ENCODE assay signal across 1 cellular context in the genomic region with DNA sequence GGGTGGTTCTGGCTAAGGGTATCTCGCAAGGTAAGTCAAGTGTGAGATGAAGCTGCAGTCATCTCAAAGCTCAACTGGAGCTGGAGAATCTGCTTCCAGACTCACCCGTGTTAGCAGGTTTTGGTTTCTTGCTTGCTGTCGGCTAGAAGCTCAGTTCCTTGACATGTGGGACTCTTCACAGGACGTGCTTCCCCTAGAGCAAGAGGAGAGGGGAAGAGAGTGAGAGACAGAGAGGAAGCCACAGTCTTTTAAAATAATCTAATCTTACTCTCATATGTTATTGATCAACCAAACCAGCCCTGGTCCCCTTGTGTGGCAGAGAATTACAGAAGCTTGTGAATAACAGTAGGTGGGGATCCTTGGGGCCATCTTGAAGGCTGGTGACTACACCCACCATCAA.
TF ChIP-seq lines count a peak whose summit lies in the region.

No MANE protein-coding gene starts in this region.

TF ChIP-seq in GM12878, 131 proteins besides CTCF, POLR2A, EP300 and RAD21 (continued from another document):
- TF ChIP-seq, protein P1, sequence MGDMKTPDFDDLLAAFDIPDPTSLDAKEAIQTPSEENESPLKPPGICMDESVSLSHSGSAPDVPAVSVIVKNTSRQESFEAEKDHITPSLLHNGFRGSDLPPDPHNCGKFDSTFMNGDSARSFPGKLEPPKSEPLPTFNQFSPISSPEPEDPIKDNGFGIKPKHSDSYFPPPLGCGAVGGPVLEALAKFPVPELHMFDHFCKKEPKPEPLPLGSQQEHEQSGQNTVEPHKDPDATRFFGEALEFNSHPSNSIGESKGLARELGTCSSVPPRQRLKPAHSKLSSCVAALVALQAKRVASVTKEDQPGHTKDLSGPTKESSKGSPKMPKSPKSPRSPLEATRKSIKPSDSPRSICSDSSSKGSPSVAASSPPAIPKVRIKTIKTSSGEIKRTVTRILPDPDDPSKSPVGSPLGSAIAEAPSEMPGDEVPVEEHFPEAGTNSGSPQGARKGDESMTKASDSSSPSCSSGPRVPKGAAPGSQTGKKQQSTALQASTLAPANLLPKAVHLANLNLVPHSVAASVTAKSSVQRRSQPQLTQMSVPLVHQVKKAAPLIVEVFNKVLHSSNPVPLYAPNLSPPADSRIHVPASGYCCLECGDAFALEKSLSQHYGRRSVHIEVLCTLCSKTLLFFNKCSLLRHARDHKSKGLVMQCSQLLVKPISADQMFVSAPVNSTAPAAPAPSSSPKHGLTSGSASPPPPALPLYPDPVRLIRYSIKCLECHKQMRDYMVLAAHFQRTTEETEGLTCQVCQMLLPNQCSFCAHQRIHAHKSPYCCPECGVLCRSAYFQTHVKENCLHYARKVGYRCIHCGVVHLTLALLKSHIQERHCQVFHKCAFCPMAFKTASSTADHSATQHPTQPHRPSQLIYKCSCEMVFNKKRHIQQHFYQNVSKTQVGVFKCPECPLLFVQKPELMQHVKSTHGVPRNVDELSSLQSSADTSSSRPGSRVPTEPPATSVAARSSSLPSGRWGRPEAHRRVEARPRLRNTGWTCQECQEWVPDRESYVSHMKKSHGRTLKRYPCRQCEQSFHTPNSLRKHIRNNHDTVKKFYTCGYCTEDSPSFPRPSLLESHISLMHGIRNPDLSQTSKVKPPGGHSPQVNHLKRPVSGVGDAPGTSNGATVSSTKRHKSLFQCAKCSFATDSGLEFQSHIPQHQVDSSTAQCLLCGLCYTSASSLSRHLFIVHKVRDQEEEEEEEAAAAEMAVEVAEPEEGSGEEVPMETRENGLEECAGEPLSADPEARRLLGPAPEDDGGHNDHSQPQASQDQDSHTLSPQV (IDR thresholded peaks at IDR 0.05): no peak
- TF ChIP-seq POU2F2 (IDR thresholded peaks at IDR 0.05; ENCODE audit: borderline replicate concordance, low read depth, low read length): no peak
